Comparison of ENCODE assay signal across 19 cellular contexts in genomic region chr3:1513662-1514061, GRCh38.
DNase-seq lines count a peak whose midpoint lies in the region; ATAC-seq, FAIRE-seq and TF ChIP-seq lines count a peak whose summit lies in the region.
"Had no signal": no experiment of that assay in that cellular context is flagged by ENCODE, and none has a peak within 500 bp of the region (broad histone marks: within the 10 kb centered on the region; RNA-seq: fewer than 3 reads in every experiment).

No MANE protein-coding gene starts in this region.

- DNase-seq in GM23338 (ENCODE audit: low spot score), result peak; percentile 73
- peak; percentile 12 for DNase-seq in iPS-NIHi7 (ENCODE audit: extremely low spot score)
- DNase-seq in NCI-H2029 (lab: John Stamatoyannopoulos, UW), result no peak
- no peak for DNase-seq in HTR-8/SVneo (ENCODE audit: insufficient read length, low spot score)
- DNase-seq: 8988T; Calu3; CD8-positive, alpha-beta T cell; DMS79 treated with DMSO at 0.1 percent for 48 hours; GF-D8; KBM-7 had no signal

- no peaks in the 10 kb centered on the region for H3K9me3 ChIP-seq in HUES48 (ENCODE audit: control insufficient read depth, insufficient read depth, low read length)
- H3K9me3 ChIP-seq: BLaER1 treated with 17β-estradiol and CSF1 and Interleukin-3, amounts not matched to agents 10 nM and 100 nM; HAP-1 had no signal

- H3K4me3 ChIP-seq in GM23338 (no peak overlapping the region), HUES48 (ENCODE audit: low read depth, low read length) (peak overlapping the region; percentile 7; the same call in 1 of the 2 replicates)
- H3K4me3 ChIP-seq: BLaER1 treated with 17β-estradiol and CSF1 and Interleukin-3, amounts not matched to agents 10 nM and 100 nM; HAP-1 had no signal

- no peak for FAIRE-seq in HTR-8/SVneo (lab: Jason Lieb, UNC)
- FAIRE-seq: GM19239 had no signal

- no peaks in the 10 kb centered on the region for H3K36me3 ChIP-seq in GM23338 (ENCODE audit: insufficient read depth)
- H3K36me3 ChIP-seq in HUES48 (ENCODE audit: control insufficient read depth, insufficient read depth, low read length), result no peaks in the 10 kb centered on the region
- H3K36me3 ChIP-seq: BLaER1 treated with 17β-estradiol and CSF1 and Interleukin-3, amounts not matched to agents 10 nM and 100 nM; HAP-1 had no signal

- no peaks in the 10 kb centered on the region for H4K20me1 ChIP-seq in GM23338 (replicated peaks; ENCODE audit: insufficient read depth)
- H4K20me1 ChIP-seq: BLaER1 treated with 17β-estradiol and CSF1 and Interleukin-3, amounts not matched to agents 10 nM and 100 nM had no signal

- ATAC-seq in GM23338 (no peak), HG03565 (IDR thresholded peaks at IDR 0.05; ENCODE audit: unreplicated experiment) (no peak), GM19023 (IDR thresholded peaks at IDR 0.05; ENCODE audit: unreplicated experiment) (no peak)
- ATAC-seq: CD8-positive, alpha-beta T cell had no signal

- H3K9me2 ChIP-seq in GM23338 (ENCODE audit: insufficient read depth), result no peaks in the 10 kb centered on the region

- H3K4me1 ChIP-seq in GM23338 (ENCODE audit: insufficient read depth) (peaks cover 17% of the 10 kb centered on the region), HUES48 (ENCODE audit: control insufficient read depth, insufficient read depth, low read length) (peaks cover 21% of the 10 kb centered on the region)

- 0 out of 2 replicates have a peak overlapping the region, but pooled peaks have one; percentile 27 for H3K4me2 ChIP-seq in GM23338
- H3K4me2 ChIP-seq: BLaER1 treated with 17β-estradiol and CSF1 and Interleukin-3, amounts not matched to agents 10 nM and 100 nM had no signal

- H3K27ac ChIP-seq in GM23338 (ENCODE audit: low read depth), result peak overlapping the region; percentile 45; the same call in 1 of the 2 replicates
- H3K27ac ChIP-seq in HUES48 (ENCODE audit: low read depth, low read length), result peak overlapping the region; percentile 45
- H3K27ac ChIP-seq: BLaER1 treated with 17β-estradiol and CSF1 and Interleukin-3, amounts not matched to agents 10 nM and 100 nM had no signal

- H3K36me3 Mint-ChIP-seq in GM23338 (ENCODE audit: low read depth), result peaks cover 10% of the 10 kb centered on the region
- no peaks in the 10 kb centered on the region for H3K36me3 Mint-ChIP-seq in nephron (ENCODE audit: low read depth)
- H3K36me3 Mint-ChIP-seq: CD8-positive, alpha-beta T cell; IgD-negative memory B cell had no signal

- no peaks in the 10 kb centered on the region for H3F3A ChIP-seq in GM23338 (replicated peaks; ENCODE audit: low read depth)

- H3K27ac Mint-ChIP-seq in GM23338, result no peak overlapping the region
- H3K27ac Mint-ChIP-seq in nephron, result peak overlapping the region; percentile 45 to 83 (median 81)
- H3K27ac Mint-ChIP-seq: B cell; CD8-positive, alpha-beta T cell; IgD-negative memory B cell had no signal

- H3K9me3 Mint-ChIP-seq in GM23338 (peaks cover 97% of the 10 kb centered on the region), nephron (no peaks in the 10 kb centered on the region)
- H3K9me3 Mint-ChIP-seq: IgD-negative memory B cell had no signal

- H3K27me3 ChIP-seq in GM23338 (ENCODE audit: insufficient read depth) (no peaks in the 10 kb centered on the region), HUES48 (ENCODE audit: control insufficient read depth, insufficient read depth, low read length) (no peaks in the 10 kb centered on the region)
- H3K27me3 ChIP-seq: BLaER1 treated with 17β-estradiol and CSF1 and Interleukin-3, amounts not matched to agents 10 nM and 100 nM had no signal

- H3K4me3 Mint-ChIP-seq in GM23338 (no peak overlapping the region), nephron (no peak overlapping the region)
- H3K4me3 Mint-ChIP-seq: B cell; CD8-positive, alpha-beta T cell; IgD-negative memory B cell had no signal

- H3K27me3 Mint-ChIP-seq in GM23338 (ENCODE audit: insufficient read depth, low read depth, poor library complexity) (no peaks in the 10 kb centered on the region), nephron (ENCODE audit: low read depth) (no peaks in the 10 kb centered on the region)
- H3K27me3 Mint-ChIP-seq: B cell had no signal

- TF ChIP-seq CTCF in GM23338 (conservative IDR thresholded peaks at IDR 0.05; ENCODE audit: low read depth in 2 of 2) (no peak), nephron (IDR thresholded peaks at IDR 0.05; ENCODE audit: unreplicated experiment in 3 of 3) (no peak)

- no peak overlapping the region for H2AFZ ChIP-seq in GM23338

- no peak overlapping the region for H3K9ac ChIP-seq in HUES48 (ENCODE audit: low read depth, low read length)
- H3K9ac ChIP-seq: BLaER1 treated with 17β-estradiol and CSF1 and Interleukin-3, amounts not matched to agents 10 nM and 100 nM had no signal

- H3K4me1 Mint-ChIP-seq in GM23338 (no peaks in the 10 kb centered on the region), nephron (peaks cover 29% of the 10 kb centered on the region)
- H3K4me1 Mint-ChIP-seq: B cell, IgD-negative memory B cell had no signal

- H3K79me2 ChIP-seq in GM23338 (replicated peaks; ENCODE audit: insufficient read depth), result no peaks in the 10 kb centered on the region

TF ChIP-seq in GM23338, 12 proteins besides CTCF, POLR2A, EP300 and RAD21 (continues in another document):
- TF ChIP-seq POLR2AphosphoS5 (IDR thresholded peaks at IDR 0.05; ENCODE audit: low read depth) (no peak), REST (IDR thresholded peaks at IDR 0.05; ENCODE audit: unreplicated experiment) (no peak), ETS1 (IDR thresholded peaks at IDR 0.05) (no peak)

Comparison
In these comparisons a context has a peak if more than half of its experiments do, and no peak if none do; other contexts are left out.
1. DNase-seq: peak in GM23338 (single experiment) and iPS-NIHi7 (single experiment); none in NCI-H2029 (single experiment) and HTR-8/SVneo (single experiment).